ENCODE assay signal across 8 cellular contexts in the genomic region with DNA sequence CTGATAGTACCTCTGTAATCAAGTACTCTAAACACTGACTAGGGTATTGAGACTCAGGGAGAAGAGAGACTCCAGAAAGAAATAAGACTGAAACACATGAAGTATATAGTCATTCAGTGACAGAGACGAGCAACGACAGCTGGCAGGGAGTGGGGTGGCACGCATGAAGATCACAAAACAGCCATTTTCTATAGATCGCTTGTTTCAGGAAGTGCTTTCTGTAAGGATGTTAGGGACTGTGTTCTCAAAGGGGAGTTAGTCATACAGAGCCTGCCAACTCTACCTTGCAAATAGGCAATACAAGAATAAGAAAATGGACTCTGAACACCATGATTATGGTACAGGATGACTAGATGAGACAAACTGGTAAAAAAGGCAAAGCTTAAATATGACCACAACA.
DNase-seq lines count a peak whose midpoint lies in the region; ATAC-seq and TF ChIP-seq lines count a peak whose summit lies in the region.

No MANE protein-coding gene starts in this region.

- H3K79me2 ChIP-seq in smooth muscle cell (ENCODE audit: low read depth): peaks cover 91% of the 10 kb centered on the region

- H3K27ac Mint-ChIP-seq in osteocyte (ENCODE audit: unreplicated experiment): no peak overlapping the region

- H2AFZ ChIP-seq in smooth muscle cell (ENCODE audit: low read depth): no peak overlapping the region

- TF ChIP-seq CTCF in smooth muscle cell (IDR thresholded peaks at IDR 0.05; ENCODE audit: borderline replicate concordance, insufficient read depth, poor library complexity, severe bottlenecking) (no peak), osteocyte (IDR thresholded peaks at IDR 0.05) (no peak)

- no peaks in the 10 kb centered on the region for H3K4me1 ChIP-seq in smooth muscle cell (ENCODE audit: low read depth)

- no peaks in the 10 kb centered on the region for H3K9me3 ChIP-seq in smooth muscle cell (replicated peaks; ENCODE audit: low read depth)

- no peak overlapping the region for H3K4me3 ChIP-seq in smooth muscle cell

- no peak overlapping the region for H3K4me3 Mint-ChIP-seq in osteocyte (ENCODE audit: unreplicated experiment)

- H3K36me3 Mint-ChIP-seq in osteocyte (ENCODE audit: unreplicated experiment): peaks cover 34% of the 10 kb centered on the region

- WGBS in smooth muscle cell (ENCODE audit: low lambda C conversion rate): 91% methylated on average over 4 of the region's 4 CpGs

- no peak overlapping the region for H3K4me2 ChIP-seq in smooth muscle cell

- DNase-seq in UCSD-AML1 (lab: John Stamatoyannopoulos, UW; ENCODE audit: unreplicated experiment): peak; percentile 5
- peak; percentile 29 to 51 (median 42) for DNase-seq in stimulated activated CD4-positive, alpha-beta T cell treated with anti-CD3 and anti-CD28 coated beads, Interleukin-12 subunit alpha, Interleukin-12 subunit beta, amount 100 ng/mL, for 48 hours (ENCODE audit: low read depth in 2 of 3, low spot score in 1 of 3)
- DNase-seq in smooth muscle cell (lab: John Stamatoyannopoulos, UW; ENCODE audit: unreplicated experiment): no peak
- no peak for DNase-seq in osteocyte (ENCODE audit: extremely low spot score, unreplicated experiment)
- DNase-seq in dedifferentiated amniotic fluid mesenchymal stem cell (ENCODE audit: extremely low spot score): no peak

- no peaks in the 10 kb centered on the region for H3K9me3 Mint-ChIP-seq in osteocyte (ENCODE audit: unreplicated experiment)

- peak; percentile 97 for ATAC-seq in GM18873 (IDR thresholded peaks at IDR 0.05; ENCODE audit: low FRiP score, unreplicated experiment)
- ATAC-seq in HG02870 (IDR thresholded peaks at IDR 0.05; ENCODE audit: unreplicated experiment): peak; percentile 94
- ATAC-seq in SK-N-SH treated with all-trans-retinoic acid at 6 μM for 48 hours: no peak

- peaks cover 29% of the 10 kb centered on the region for H3K4me1 Mint-ChIP-seq in osteocyte (ENCODE audit: unreplicated experiment)

- no peaks in the 10 kb centered on the region for H3K27me3 Mint-ChIP-seq in osteocyte (ENCODE audit: unreplicated experiment)

- no peaks in the 10 kb centered on the region for H3K36me3 ChIP-seq in smooth muscle cell (ENCODE audit: low read depth)

- H3K27ac ChIP-seq in smooth muscle cell (ENCODE audit: low read depth): no peak overlapping the region

- H3F3A ChIP-seq in smooth muscle cell (ENCODE audit: low read depth): peaks cover 3% of the 10 kb centered on the region

- peaks cover 83% of the 10 kb centered on the region for H4K20me1 ChIP-seq in smooth muscle cell (ENCODE audit: low read depth)

- no peak overlapping the region for H3K9ac ChIP-seq in smooth muscle cell (ENCODE audit: low read depth)

- H3K27me3 ChIP-seq in smooth muscle cell (ENCODE audit: low read depth): no peaks in the 10 kb centered on the region

TF ChIP-seq in SK-N-SH treated with all-trans-retinoic acid at 6 μM for 48 hours, 23 proteins besides CTCF, POLR2A, EP300 and RAD21:
- TF ChIP-seq BACH2 (CRISPR knock-in tag; IDR thresholded peaks at IDR 0.05; ENCODE audit: borderline replicate concordance) (no peak), ESRRG (CRISPR knock-in tag; IDR thresholded peaks at IDR 0.05) (no peak), ZNF565 (CRISPR knock-in tag; conservative IDR thresholded peaks at IDR 0.05; ENCODE audit: low read depth) (no peak)

Comparison
In these comparisons a context has a peak if more than half of its experiments do, and no peak if none do; other contexts are left out.
1. DNase-seq: peak in UCSD-AML1 (single experiment) and stimulated activated CD4-positive, alpha-beta T cell treated with anti-CD3 and anti-CD28 coated beads, Interleukin-12 subunit alpha, Interleukin-12 subunit beta, amount 100 ng/mL, for 48 hours (3 of 3); none in smooth muscle cell (single experiment), osteocyte (single experiment) and dedifferentiated amniotic fluid mesenchymal stem cell (single experiment).